In the genomic region with DNA sequence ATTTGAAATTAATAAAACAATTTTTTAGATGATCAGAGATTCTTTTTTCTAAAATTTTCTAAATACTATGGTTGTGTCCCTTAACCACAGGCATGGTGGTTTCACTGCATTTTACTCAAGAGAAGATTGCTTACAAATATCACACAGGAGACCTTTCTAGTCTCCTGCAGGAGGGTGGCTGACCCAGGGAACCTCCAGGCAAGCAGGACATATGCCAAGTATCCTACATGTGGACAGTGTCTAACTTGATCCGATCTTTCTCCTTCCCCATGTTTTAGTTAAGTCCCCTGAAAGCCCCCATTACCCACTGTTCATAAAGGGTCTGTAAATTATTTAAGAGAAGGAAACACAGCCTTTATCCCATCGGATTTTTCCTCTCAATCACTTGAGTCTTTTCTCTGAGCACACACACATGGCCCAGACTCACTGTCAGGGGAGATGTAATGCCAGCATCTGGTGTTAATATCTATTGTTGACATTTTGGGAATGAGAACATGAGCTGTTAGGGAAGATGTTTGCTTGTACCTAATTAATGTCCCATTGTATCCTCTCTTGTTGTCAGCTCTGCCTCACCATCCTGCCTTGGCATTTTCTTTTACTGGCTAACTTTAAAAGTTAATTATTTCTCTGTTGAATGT, we compare ENCODE assay signal across 25 cellular contexts.
DNase-seq lines count a peak whose midpoint lies in the region; ATAC-seq and TF ChIP-seq lines count a peak whose summit lies in the region.
"Had no signal": no experiment of that assay in that cellular context is flagged by ENCODE, and none has a peak within 500 bp of the region (broad histone marks: within the 10 kb centered on the region; RNA-seq: fewer than 3 reads in every experiment).

No MANE protein-coding gene starts in this region.

- no peak overlapping the region for H3K4me3 ChIP-seq in hepatocyte
- no peak overlapping the region for H3K4me3 ChIP-seq in MG63
- H3K4me3 ChIP-seq in HAP-1 = no peak overlapping the region
- H3K4me3 ChIP-seq: ascending aorta, sigmoid colon, tibial artery had no signal

- in situ Hi-C loops in HAP-1 (cut with MboI; ENCODE audit: low sequenced_read_pairs) = no loop called here

- H3K27me3 ChIP-seq in hepatocyte = no peaks in the 10 kb centered on the region
- no peaks in the 10 kb centered on the region for H3K27me3 ChIP-seq in MG63
- H3K27me3 ChIP-seq in HAP-1 (ENCODE audit: low read depth) = no peaks in the 10 kb centered on the region
- H3K27me3 ChIP-seq: ascending aorta, sigmoid colon, tibial artery had no signal

- no peaks in the 10 kb centered on the region for H3K9me2 ChIP-seq in hepatocyte (replicated peaks; ENCODE audit: insufficient read depth)

- peaks cover 22% of the 10 kb centered on the region for H3K4me1 ChIP-seq in hepatocyte (ENCODE audit: insufficient read depth)
- H3K4me1 ChIP-seq in HAP-1 = peaks cover 11% of the 10 kb centered on the region
- H3K4me1 ChIP-seq: parathyroid adenoma had no signal

- no peak overlapping the region for H3K27ac ChIP-seq in hepatocyte
- H3K27ac ChIP-seq: ascending aorta, KMS-11, parathyroid adenoma, tibial artery had no signal

- no peaks in the 10 kb centered on the region for H4K20me1 ChIP-seq in hepatocyte (ENCODE audit: insufficient read depth, poor library complexity, severe bottlenecking)

- ATAC-seq in SK-N-SH treated with all-trans-retinoic acid at 6 μM for 48 hours (peak; percentile 77), GM21360 (IDR thresholded peaks at IDR 0.05; ENCODE audit: unreplicated experiment) (no peak)
- ATAC-seq: activated CD8-positive, alpha-beta T cell treated with anti-CD3 and anti-CD28 coated beads for 36 hours; natural killer cell; T-helper 17 cell; WTC11 had no signal

- H3K4me2 ChIP-seq in hepatocyte = peak overlapping the region; percentile 24
- H3K4me2 ChIP-seq: KMS-11 had no signal

- H3K79me2 ChIP-seq in hepatocyte = no peaks in the 10 kb centered on the region
- H3K79me2 ChIP-seq: parathyroid adenoma had no signal

- WGBS in hepatocyte (ENCODE audit: low lambda C conversion rate, missing lambda C conversion rate) = 48% methylated on average over 2 of the region's 2 CpGs

- DNase-seq in D341Med (ENCODE audit: low spot score) = peak; percentile 53
- DNase-seq in NCI-H2029 treated with DMSO at 0.1 percent for 48 hours (lab: John Stamatoyannopoulos, UW) = peak; percentile 19
- DNase-seq in hepatocyte (ENCODE audit: low spot score) = no peak
- no peak for DNase-seq in MV-4-11 (lab: John Stamatoyannopoulos, UW)
- no peak for DNase-seq in MG63
- no peak for DNase-seq in HAP-1 (ENCODE audit: low spot score in 2 of 2)
- DNase-seq: activated CD8-positive, alpha-beta T cell treated with anti-CD3 and anti-CD28 coated beads for 36 hours; activated naive CD4-positive, alpha-beta T cell treated with anti-CD3 and anti-CD28 coated beads, Interleukin-2, amount 10 ng/mL, durations not matched to agents 7 days and 5 days; activated T-cell treated with anti-CD3 and anti-CD28 coated beads, Interleukin-2, amount 50 U/mL, for 24 hours; hippocampal formation; islet precursor cell; natural killer cell; NCI-H1105 treated with DMSO at 0.1 percent for 48 hours; NCI-H226; SHP77; sigmoid colon; stimulated activated naive B cell treated with anti-CD40 and anti-IgM and Interleukin-4, amounts not matched to agents 10 μg/mL and 1 μg/mL and 100 μg/mL, for 72 hours; T-helper 17 cell; tibial artery had no signal

- H3K36me3 ChIP-seq in hepatocyte (replicated peaks; ENCODE audit: insufficient read depth, low read depth) = no peaks in the 10 kb centered on the region
- no peaks in the 10 kb centered on the region for H3K36me3 ChIP-seq in MG63
- H3K36me3 ChIP-seq in HAP-1 (replicated peaks) = no peaks in the 10 kb centered on the region
- H3K36me3 ChIP-seq: ascending aorta, sigmoid colon, tibial artery had no signal

- H2AFZ ChIP-seq in hepatocyte = no peak overlapping the region
- H2AFZ ChIP-seq: parathyroid adenoma had no signal

- TF ChIP-seq CTCF in hepatocyte (IDR thresholded peaks at IDR 0.05; ENCODE audit: poor library complexity) = no peak

- H3K9me3 ChIP-seq in hepatocyte (ENCODE audit: low read depth) = no peaks in the 10 kb centered on the region
- H3K9me3 ChIP-seq in MG63 = no peaks in the 10 kb centered on the region
- no peaks in the 10 kb centered on the region for H3K9me3 ChIP-seq in HAP-1
- H3K9me3 ChIP-seq: ascending aorta, sigmoid colon, tibial artery had no signal

TF ChIP-seq in SK-N-SH treated with all-trans-retinoic acid at 6 μM for 48 hours, 23 proteins besides CTCF, POLR2A, EP300 and RAD21:
- TF ChIP-seq SNAI2 (CRISPR knock-in tag; IDR thresholded peaks at IDR 0.05) (no peak), TCF4 (CRISPR knock-in tag; IDR thresholded peaks at IDR 0.05; ENCODE audit: borderline replicate concordance) (peak; percentile 83; the same call in 1 of the 2 replicates)
- TF ChIP-seq, protein P1, sequence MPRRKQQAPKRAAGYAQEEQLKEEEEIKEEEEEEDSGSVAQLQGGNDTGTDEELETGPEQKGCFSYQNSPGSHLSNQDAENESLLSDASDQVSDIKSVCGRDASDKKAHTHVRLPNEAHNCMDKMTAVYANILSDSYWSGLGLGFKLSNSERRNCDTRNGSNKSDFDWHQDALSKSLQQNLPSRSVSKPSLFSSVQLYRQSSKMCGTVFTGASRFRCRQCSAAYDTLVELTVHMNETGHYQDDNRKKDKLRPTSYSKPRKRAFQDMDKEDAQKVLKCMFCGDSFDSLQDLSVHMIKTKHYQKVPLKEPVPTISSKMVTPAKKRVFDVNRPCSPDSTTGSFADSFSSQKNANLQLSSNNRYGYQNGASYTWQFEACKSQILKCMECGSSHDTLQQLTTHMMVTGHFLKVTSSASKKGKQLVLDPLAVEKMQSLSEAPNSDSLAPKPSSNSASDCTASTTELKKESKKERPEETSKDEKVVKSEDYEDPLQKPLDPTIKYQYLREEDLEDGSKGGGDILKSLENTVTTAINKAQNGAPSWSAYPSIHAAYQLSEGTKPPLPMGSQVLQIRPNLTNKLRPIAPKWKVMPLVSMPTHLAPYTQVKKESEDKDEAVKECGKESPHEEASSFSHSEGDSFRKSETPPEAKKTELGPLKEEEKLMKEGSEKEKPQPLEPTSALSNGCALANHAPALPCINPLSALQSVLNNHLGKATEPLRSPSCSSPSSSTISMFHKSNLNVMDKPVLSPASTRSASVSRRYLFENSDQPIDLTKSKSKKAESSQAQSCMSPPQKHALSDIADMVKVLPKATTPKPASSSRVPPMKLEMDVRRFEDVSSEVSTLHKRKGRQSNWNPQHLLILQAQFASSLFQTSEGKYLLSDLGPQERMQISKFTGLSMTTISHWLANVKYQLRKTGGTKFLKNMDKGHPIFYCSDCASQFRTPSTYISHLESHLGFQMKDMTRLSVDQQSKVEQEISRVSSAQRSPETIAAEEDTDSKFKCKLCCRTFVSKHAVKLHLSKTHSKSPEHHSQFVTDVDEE (CRISPR knock-in tag; IDR thresholded peaks at IDR 0.05) = 0 out of 2 replicates have a peak, but pooled peaks have one; percentile 50

Comparison
In these comparisons a context has a peak if more than half of its experiments do, and no peak if none do; other contexts are left out.
1. DNase-seq: peak in D341Med (single experiment) and NCI-H2029 treated with DMSO at 0.1 percent for 48 hours (single experiment); none in hepatocyte (single experiment), MV-4-11 (single experiment), MG63 (single experiment) and HAP-1 (0 of 2).